Comparison of ENCODE assay signal across 8 cellular contexts in genomic region chr1:8314346-8315280, GRCh38. TPM values are rescaled to one million over a fixed set of nuclear protein-coding genes. Genes with fewer than 3 reads are reported as not detected.
DNase-seq lines count a peak whose midpoint lies in the region; ATAC-seq and TF ChIP-seq lines count a peak whose summit lies in the region.

No MANE protein-coding gene starts in this region.

- H3K4me1 Mint-ChIP-seq in chondrocyte (ENCODE audit: low read depth): peaks cover 28% of the 10 kb centered on the region

- peak overlapping the region; percentile 8 for H3K27ac Mint-ChIP-seq in chondrocyte (ENCODE audit: unreplicated experiment)

- DNase-seq in SIG-M5 treated with dmso at 0.1 percent for 504 hours (lab: John Stamatoyannopoulos, UW; ENCODE audit: unreplicated experiment) (peak; percentile 27), SIG-M5 (lab: John Stamatoyannopoulos, UW) (no peak), NCI-H187 treated with DMSO at 0.1 percent for 48 hours (lab: John Stamatoyannopoulos, UW) (peak; percentile 32), UCSD-AML1 (lab: John Stamatoyannopoulos, UW; ENCODE audit: unreplicated experiment) (peak; percentile 45), chondrocyte (ENCODE audit: low spot score) (no peak), kidney tubule cell (ENCODE audit: low spot score) (peak; percentile 79)
- peak; percentile 31 for DNase-seq in stimulated activated CD4-positive, alpha-beta T cell treated with anti-CD3 and anti-CD28 coated beads, Interleukin-4, amount 100 ng/mL, for 4 hours

- no peak overlapping the region for H3K4me3 Mint-ChIP-seq in chondrocyte (ENCODE audit: unreplicated experiment)

- TF ChIP-seq CTCF in chondrocyte (IDR thresholded peaks at IDR 0.05): peak; percentile 95

- peaks cover 10% of the 10 kb centered on the region for H3K9me3 Mint-ChIP-seq in chondrocyte (ENCODE audit: low read depth)

- no peaks in the 10 kb centered on the region for H3K36me3 Mint-ChIP-seq in chondrocyte (ENCODE audit: low read depth)

- no peaks in the 10 kb centered on the region for H3K27me3 Mint-ChIP-seq in chondrocyte (ENCODE audit: low read depth)

- no peak for ATAC-seq in HG03196 (IDR thresholded peaks at IDR 0.05; ENCODE audit: unreplicated experiment)

RNA-seq across cellular contexts. Expression of gene SLC45A1, which starts 3.3 kb away (rescaled TPM):
- total RNA-seq in chondrocyte: 2.9 to 5.1 TPM (median 4.8 TPM) in 3 replicates

Comparison
In these comparisons a context has a peak if more than half of its experiments do, and no peak if none do; other contexts are left out.
1. DNase-seq: peak in SIG-M5 treated with dmso at 0.1 percent for 504 hours (single experiment), NCI-H187 treated with DMSO at 0.1 percent for 48 hours (single experiment), UCSD-AML1 (single experiment), kidney tubule cell (single experiment) and stimulated activated CD4-positive, alpha-beta T cell treated with anti-CD3 and anti-CD28 coated beads, Interleukin-4, amount 100 ng/mL, for 4 hours (2 of 2); none in SIG-M5 (single experiment) and chondrocyte (single experiment).